1 cellular context compared by ENCODE assay signal in the genomic region with DNA sequence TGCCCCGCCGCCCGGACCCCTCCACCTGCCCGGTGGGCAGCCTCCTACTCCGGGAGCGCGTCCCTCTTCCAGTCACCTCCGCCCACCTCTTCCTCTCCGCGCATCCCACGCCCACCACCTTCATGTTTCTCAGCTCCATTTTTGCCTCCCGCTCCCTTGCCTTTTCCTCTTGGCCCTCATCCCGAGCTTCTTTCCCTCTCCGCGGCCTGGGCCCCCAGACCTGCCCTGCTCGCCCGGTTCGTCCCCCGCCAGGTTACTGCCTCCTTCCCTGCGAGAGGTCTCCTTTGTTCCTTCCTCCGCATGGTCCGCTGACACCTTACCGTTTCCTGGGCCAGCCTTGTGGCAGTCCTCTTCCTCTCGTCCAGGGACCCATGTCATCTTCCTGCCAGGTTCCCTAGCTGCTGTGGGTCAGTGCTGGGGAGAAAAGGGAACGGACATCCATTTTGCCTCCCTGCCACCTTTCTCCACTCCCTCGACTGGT.
TF ChIP-seq lines count a peak whose summit lies in the region.

No MANE protein-coding gene starts in this region.

TF ChIP-seq in SK-N-SH treated with all-trans-retinoic acid at 6 μM for 48 hours, 23 proteins besides CTCF, POLR2A, EP300 and RAD21 (continued from another document):
- TF ChIP-seq, protein P1, sequence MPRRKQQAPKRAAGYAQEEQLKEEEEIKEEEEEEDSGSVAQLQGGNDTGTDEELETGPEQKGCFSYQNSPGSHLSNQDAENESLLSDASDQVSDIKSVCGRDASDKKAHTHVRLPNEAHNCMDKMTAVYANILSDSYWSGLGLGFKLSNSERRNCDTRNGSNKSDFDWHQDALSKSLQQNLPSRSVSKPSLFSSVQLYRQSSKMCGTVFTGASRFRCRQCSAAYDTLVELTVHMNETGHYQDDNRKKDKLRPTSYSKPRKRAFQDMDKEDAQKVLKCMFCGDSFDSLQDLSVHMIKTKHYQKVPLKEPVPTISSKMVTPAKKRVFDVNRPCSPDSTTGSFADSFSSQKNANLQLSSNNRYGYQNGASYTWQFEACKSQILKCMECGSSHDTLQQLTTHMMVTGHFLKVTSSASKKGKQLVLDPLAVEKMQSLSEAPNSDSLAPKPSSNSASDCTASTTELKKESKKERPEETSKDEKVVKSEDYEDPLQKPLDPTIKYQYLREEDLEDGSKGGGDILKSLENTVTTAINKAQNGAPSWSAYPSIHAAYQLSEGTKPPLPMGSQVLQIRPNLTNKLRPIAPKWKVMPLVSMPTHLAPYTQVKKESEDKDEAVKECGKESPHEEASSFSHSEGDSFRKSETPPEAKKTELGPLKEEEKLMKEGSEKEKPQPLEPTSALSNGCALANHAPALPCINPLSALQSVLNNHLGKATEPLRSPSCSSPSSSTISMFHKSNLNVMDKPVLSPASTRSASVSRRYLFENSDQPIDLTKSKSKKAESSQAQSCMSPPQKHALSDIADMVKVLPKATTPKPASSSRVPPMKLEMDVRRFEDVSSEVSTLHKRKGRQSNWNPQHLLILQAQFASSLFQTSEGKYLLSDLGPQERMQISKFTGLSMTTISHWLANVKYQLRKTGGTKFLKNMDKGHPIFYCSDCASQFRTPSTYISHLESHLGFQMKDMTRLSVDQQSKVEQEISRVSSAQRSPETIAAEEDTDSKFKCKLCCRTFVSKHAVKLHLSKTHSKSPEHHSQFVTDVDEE (CRISPR knock-in tag; IDR thresholded peaks at IDR 0.05) = no peak
- TF ChIP-seq ZNF565 (CRISPR knock-in tag; conservative IDR thresholded peaks at IDR 0.05; ENCODE audit: low read depth) = no peak
- TF ChIP-seq, protein P2, sequence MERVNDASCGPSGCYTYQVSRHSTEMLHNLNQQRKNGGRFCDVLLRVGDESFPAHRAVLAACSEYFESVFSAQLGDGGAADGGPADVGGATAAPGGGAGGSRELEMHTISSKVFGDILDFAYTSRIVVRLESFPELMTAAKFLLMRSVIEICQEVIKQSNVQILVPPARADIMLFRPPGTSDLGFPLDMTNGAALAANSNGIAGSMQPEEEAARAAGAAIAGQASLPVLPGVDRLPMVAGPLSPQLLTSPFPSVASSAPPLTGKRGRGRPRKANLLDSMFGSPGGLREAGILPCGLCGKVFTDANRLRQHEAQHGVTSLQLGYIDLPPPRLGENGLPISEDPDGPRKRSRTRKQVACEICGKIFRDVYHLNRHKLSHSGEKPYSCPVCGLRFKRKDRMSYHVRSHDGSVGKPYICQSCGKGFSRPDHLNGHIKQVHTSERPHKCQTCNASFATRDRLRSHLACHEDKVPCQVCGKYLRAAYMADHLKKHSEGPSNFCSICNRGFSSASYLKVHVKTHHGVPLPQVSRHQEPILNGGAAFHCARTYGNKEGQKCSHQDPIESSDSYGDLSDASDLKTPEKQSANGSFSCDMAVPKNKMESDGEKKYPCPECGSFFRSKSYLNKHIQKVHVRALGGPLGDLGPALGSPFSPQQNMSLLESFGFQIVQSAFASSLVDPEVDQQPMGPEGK (CRISPR knock-in tag; IDR thresholded peaks at IDR 0.05; ENCODE audit: borderline replicate concordance) = no peak
- no peak for TF ChIP-seq TOX (CRISPR knock-in tag; IDR thresholded peaks at IDR 0.05; ENCODE audit: borderline replicate concordance)
- TF ChIP-seq, protein P3, sequence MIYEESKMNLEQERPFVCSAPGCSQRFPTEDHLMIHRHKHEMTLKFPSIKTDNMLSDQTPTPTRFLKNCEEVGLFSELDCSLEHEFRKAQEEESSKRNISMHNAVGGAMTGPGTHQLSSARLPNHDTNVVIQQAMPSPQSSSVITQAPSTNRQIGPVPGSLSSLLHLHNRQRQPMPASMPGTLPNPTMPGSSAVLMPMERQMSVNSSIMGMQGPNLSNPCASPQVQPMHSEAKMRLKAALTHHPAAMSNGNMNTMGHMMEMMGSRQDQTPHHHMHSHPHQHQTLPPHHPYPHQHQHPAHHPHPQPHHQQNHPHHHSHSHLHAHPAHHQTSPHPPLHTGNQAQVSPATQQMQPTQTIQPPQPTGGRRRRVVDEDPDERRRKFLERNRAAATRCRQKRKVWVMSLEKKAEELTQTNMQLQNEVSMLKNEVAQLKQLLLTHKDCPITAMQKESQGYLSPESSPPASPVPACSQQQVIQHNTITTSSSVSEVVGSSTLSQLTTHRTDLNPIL (CRISPR knock-in tag; IDR thresholded peaks at IDR 0.05; ENCODE audit: low read depth) = no peak
